14 cellular contexts compared by ENCODE assay signal in genomic region chr7:44150466-44150832, GRCh38. TPM values are rescaled to one million over a fixed set of nuclear protein-coding genes. Genes with fewer than 3 reads are reported as not detected.
DNase-seq lines count a peak whose midpoint lies in the region; ATAC-seq and FAIRE-seq lines count a peak whose summit lies in the region.
"Had no signal": no experiment of that assay in that cellular context is flagged by ENCODE, and none has a peak within 500 bp of the region (broad histone marks: within the 10 kb centered on the region; RNA-seq: fewer than 3 reads in every experiment).

No MANE protein-coding gene starts in this region.

- H3K9me3 Mint-ChIP-seq in stimulated activated memory B cell treated with anti-CD40 and anti-IgM and Interleukin-4, amounts not matched to agents 10 μg/mL and 1 μg/mL and 100 μg/mL, for 72 hours, result no peaks in the 10 kb centered on the region
- H3K9me3 Mint-ChIP-seq: HFFc6, memory B cell had no signal

- H3K9me3 ChIP-seq in SJCRH30 (replicated peaks), result no peaks in the 10 kb centered on the region
- no peaks in the 10 kb centered on the region for H3K9me3 ChIP-seq in small intestine (ENCODE audit: control insufficient read depth, low read depth)
- H3K9me3 ChIP-seq: prostate gland had no signal

- DNase-seq in NCI-H82 (lab: John Stamatoyannopoulos, UW) (peak; percentile 23), NCI-H82 treated with DMSO at 0.1 percent for 48 hours (lab: John Stamatoyannopoulos, UW; ENCODE audit: unreplicated experiment) (no peak), SJCRH30 (peak; percentile 47 to 52), small intestine (no peak), HTR-8/SVneo (ENCODE audit: insufficient read length, low spot score) (no peak), T-helper 1 cell (no peak)
- DNase-seq: HFFc6, NCI-H1417, T1000 had no signal

- peak; percentile 38 for ATAC-seq in HG02642 (IDR thresholded peaks at IDR 0.05; ENCODE audit: poor library complexity, unreplicated experiment)
- ATAC-seq in stimulated activated memory B cell treated with anti-CD40 and anti-IgM and Interleukin-4, amounts not matched to agents 10 μg/mL and 1 μg/mL and 100 μg/mL, for 72 hours, result peak; percentile 85

- H3K27me3 Mint-ChIP-seq in stimulated activated memory B cell treated with anti-CD40 and anti-IgM and Interleukin-4, amounts not matched to agents 10 μg/mL and 1 μg/mL and 100 μg/mL, for 72 hours, result peaks cover 4% of the 10 kb centered on the region

- H3K27ac Mint-ChIP-seq in stimulated activated memory B cell treated with anti-CD40 and anti-IgM and Interleukin-4, amounts not matched to agents 10 μg/mL and 1 μg/mL and 100 μg/mL, for 72 hours, result no peak overlapping the region
- H3K27ac Mint-ChIP-seq: endodermal cell, HFFc6, memory B cell had no signal

- H3K36me3 ChIP-seq in SJCRH30, result no peaks in the 10 kb centered on the region
- no peaks in the 10 kb centered on the region for H3K36me3 ChIP-seq in small intestine (ENCODE audit: control insufficient read depth in 2 of 2, insufficient read depth in 2 of 2, low read length in 2 of 2)
- H3K36me3 ChIP-seq: prostate gland had no signal

- no peaks in the 10 kb centered on the region for H3K36me3 Mint-ChIP-seq in stimulated activated memory B cell treated with anti-CD40 and anti-IgM and Interleukin-4, amounts not matched to agents 10 μg/mL and 1 μg/mL and 100 μg/mL, for 72 hours
- H3K36me3 Mint-ChIP-seq: memory B cell had no signal

- peaks cover 18% of the 10 kb centered on the region for H3K4me1 Mint-ChIP-seq in stimulated activated memory B cell treated with anti-CD40 and anti-IgM and Interleukin-4, amounts not matched to agents 10 μg/mL and 1 μg/mL and 100 μg/mL, for 72 hours

- WGBS in small intestine, 3 donors, result 50 to 67% (median 51%) methylated on average over 5 of the region's 5 CpGs

- H3K4me1 ChIP-seq in SJCRH30, result peaks cover 30% of the 10 kb centered on the region
- H3K4me1 ChIP-seq in small intestine (ENCODE audit: control insufficient read depth in 2 of 2, insufficient read depth in 1 of 2, low read depth in 1 of 2, low read length in 1 of 2), result no peaks in the 10 kb centered on the region
- H3K4me1 ChIP-seq: prostate gland had no signal

- no peak overlapping the region for H3K27ac ChIP-seq in SJCRH30
- no peak overlapping the region for H3K27ac ChIP-seq in small intestine (ENCODE audit: low read depth in 1 of 2, low read length in 1 of 2)
- H3K27ac ChIP-seq: prostate gland had no signal

- H3K4me3 Mint-ChIP-seq in stimulated activated memory B cell treated with anti-CD40 and anti-IgM and Interleukin-4, amounts not matched to agents 10 μg/mL and 1 μg/mL and 100 μg/mL, for 72 hours, result no peak overlapping the region
- H3K4me3 Mint-ChIP-seq: endodermal cell, HFFc6, memory B cell had no signal

- FAIRE-seq in small intestine (lab: Jason Lieb, UNC) (no peak), HTR-8/SVneo (lab: Jason Lieb, UNC) (no peak)

- no peaks in the 10 kb centered on the region; the same call in 1 of the 2 replicates for H3K27me3 ChIP-seq in SJCRH30
- no peaks in the 10 kb centered on the region for H3K27me3 ChIP-seq in small intestine (ENCODE audit: control insufficient read depth in 2 of 2, insufficient read depth in 2 of 2, low read length in 2 of 2)

- no peak overlapping the region for H3K4me3 ChIP-seq in SJCRH30
- no peak overlapping the region for H3K4me3 ChIP-seq in small intestine (ENCODE audit: low read depth in 1 of 2, low read length in 2 of 2)
- H3K4me3 ChIP-seq: prostate gland had no signal

RNA-seq across cellular contexts. Expression of gene MYL7, which starts 9.3 kb away (rescaled TPM):
- total RNA-seq in SJCRH30 (2014; rRNA removed; shearing (Covaris generic)), result not detected in 2 replicates
- 10 to 100 TPM in 1 of 3 donors, under 1 TPM in 1, not detected in 1; 0.36 to 13.5 TPM for polyA plus RNA-seq in small intestine
- total RNA-seq: prostate gland had no signal

RNA-seq across cellular contexts. Expression of gene POLD2, which starts 27.1 kb away (rescaled TPM):
- 149 and 162 TPM in 2 replicates for total RNA-seq in SJCRH30 (2014; rRNA removed; shearing (Covaris generic))
- 10 to 100 TPM; 13.6 to 82.4 (median 27.3) TPM for polyA plus RNA-seq in small intestine

RNA-seq across cellular contexts. Expression of gene GCK, which starts 38.8 kb away (rescaled TPM):
- total RNA-seq in SJCRH30 (2014; rRNA removed; shearing (Covaris generic)), result not detected in 2 replicates
- under 1 TPM in 1 of 3 donors, not detected in 2; 0.85 TPM for polyA plus RNA-seq in small intestine

RNA-seq across cellular contexts. Expression of gene AEBP1, which starts 46.3 kb away (rescaled TPM):
- 13.4 and 17.8 TPM in 2 replicates for total RNA-seq in SJCRH30 (2014; rRNA removed; shearing (Covaris generic))
- polyA plus RNA-seq in small intestine, result 10 to 100 TPM in 1 of 3 donors, 1 to 10 TPM in 2; 1.3 to 34.8 (median 3.0) TPM

RNA-seq across cellular contexts. Expression of gene YKT6, which starts 50.3 kb away (rescaled TPM):
- total RNA-seq in SJCRH30 (2014; rRNA removed; shearing (Covaris generic)), result 98.6 and 101 TPM in 2 replicates
- 10 to 100 TPM; 60.4 to 73.7 (median 68.1) TPM for polyA plus RNA-seq in small intestine

Comparison
In these comparisons a context has a peak if more than half of its experiments do, and no peak if none do; other contexts are left out.
1. DNase-seq: peak in NCI-H82 (single experiment) and SJCRH30 (2 of 2); none in NCI-H82 treated with DMSO at 0.1 percent for 48 hours (single experiment), small intestine (single experiment), HTR-8/SVneo (single experiment) and T-helper 1 cell (0 of 5).